In genomic region chr14:100375963-100376735, GRCh38 we compare ENCODE assay signal across 1 cellular context.
TF ChIP-seq lines count a peak whose summit lies in the region.

Gene WDR25 (plus strand): TSS chr14:100376485.

TF ChIP-seq in HepG2, 621 proteins besides CTCF, POLR2A, EP300 and RAD21 (continued from another document and continues in another):
- TF ChIP-seq MAX (IDR thresholded peaks at IDR 0.05) (peak; percentile 83), TFE3 (CRISPR knock-in tag; IDR thresholded peaks at IDR 0.05) (no peak; the same call in 1 of the 2 replicates), MLXIP (CRISPR knock-in tag; IDR thresholded peaks at IDR 0.05; ENCODE audit: borderline replicate concordance) (no peak), TSC22D2 (CRISPR knock-in tag; IDR thresholded peaks at IDR 0.05; ENCODE audit: borderline replicate concordance) (peak; percentile 74; the same call in 1 of the 2 replicates), PCBP2 (optimal IDR thresholded peaks at IDR 0.05; ENCODE audit: low read depth, low read length, poor library complexity, severe bottlenecking) (no peak), POGZ (CRISPR knock-in tag; IDR thresholded peaks at IDR 0.05) (peak; percentile 87), ELF1 (CRISPR knock-in tag; IDR thresholded peaks at IDR 0.05) (peak; percentile 88), ETV5 (CRISPR knock-in tag; IDR thresholded peaks at IDR 0.05; ENCODE audit: borderline replicate concordance) (peak; percentile 85), HOXA7 (CRISPR knock-in tag; IDR thresholded peaks at IDR 0.05) (no peak), ZNF747 (CRISPR knock-in tag; IDR thresholded peaks at IDR 0.05; ENCODE audit: borderline replicate concordance) (no peak), ZNF512 (CRISPR knock-in tag; IDR thresholded peaks at IDR 0.05) (0 out of 2 replicates have a peak, but pooled peaks have one; percentile 17), ZNF343 (CRISPR knock-in tag; IDR thresholded peaks at IDR 0.05) (no peak), HDAC1 (CRISPR knock-in tag; IDR thresholded peaks at IDR 0.05) (peak; percentile 100), ZNF552 (CRISPR knock-in tag; IDR thresholded peaks at IDR 0.05; ENCODE audit: borderline replicate concordance) (no peak; the same call in 1 of the 2 replicates), HIC2 (CRISPR knock-in tag; IDR thresholded peaks at IDR 0.05; ENCODE audit: low read depth) (peak; percentile 58; the same call in 1 of the 2 replicates), TP53 (CRISPR knock-in tag; conservative IDR thresholded peaks at IDR 0.05) (0 out of 2 replicates have a peak, but pooled peaks have one; percentile 34), ARID2 (CRISPR knock-in tag; IDR thresholded peaks at IDR 0.05; ENCODE audit: borderline replicate concordance) (no peak), RFX3 (CRISPR knock-in tag; IDR thresholded peaks at IDR 0.05) (peak; percentile 84), NFIC (IDR thresholded peaks at IDR 0.05; ENCODE audit: low read length) (no peak), ZNF33B (CRISPR knock-in tag; IDR thresholded peaks at IDR 0.05) (no peak), MATR3 (CRISPR knock-in tag; IDR thresholded peaks at IDR 0.05) (no peak), ETS1 (CRISPR knock-in tag; IDR thresholded peaks at IDR 0.05) (no peak), ZNF777 (CRISPR knock-in tag; IDR thresholded peaks at IDR 0.05) (peak; percentile 55), RFXAP (CRISPR knock-in tag; IDR thresholded peaks at IDR 0.05; ENCODE audit: borderline replicate concordance) (peak; percentile 98), BCL6 (CRISPR knock-in tag; IDR thresholded peaks at IDR 0.05) (peak; percentile 49; the same call in 1 of the 2 replicates), ZNF740 (CRISPR knock-in tag; IDR thresholded peaks at IDR 0.05) (no peak), STAG1 (CRISPR knock-in tag; IDR thresholded peaks at IDR 0.05) (0 out of 2 replicates have a peak, but pooled peaks have one; percentile 8), ZNF674 (CRISPR knock-in tag; IDR thresholded peaks at IDR 0.05; ENCODE audit: low read depth) (no peak), ZNF780A (CRISPR knock-in tag; IDR thresholded peaks at IDR 0.05) (no peak), ZFAT (CRISPR knock-in tag; conservative IDR thresholded peaks at IDR 0.05) (no peak), MED1 (CRISPR knock-in tag; IDR thresholded peaks at IDR 0.05) (peak; percentile 66), ZNF382 (CRISPR knock-in tag; IDR thresholded peaks at IDR 0.05; ENCODE audit: borderline replicate concordance) (no peak), MTERF4 (CRISPR knock-in tag; IDR thresholded peaks at IDR 0.05) (no peak), HOXA5 (CRISPR knock-in tag; IDR thresholded peaks at IDR 0.05) (no peak), GLI4 (CRISPR knock-in tag; IDR thresholded peaks at IDR 0.05; ENCODE audit: borderline replicate concordance) (no peak), POLR2G (IDR thresholded peaks at IDR 0.05; ENCODE audit: low read depth, low read length) (peak; percentile 90), DPF2 (CRISPR knock-in tag; IDR thresholded peaks at IDR 0.05; ENCODE audit: borderline replicate concordance, low read depth) (no peak), SIN3A (IDR thresholded peaks at IDR 0.05; ENCODE audit: borderline replicate concordance, low read depth, low read length) (peak; percentile 93; the same call in 1 of the 2 replicates), CENPX (CRISPR knock-in tag; IDR thresholded peaks at IDR 0.05) (no peak), HNF1B (CRISPR knock-in tag; IDR thresholded peaks at IDR 0.05) (peak; percentile 80; the same call in 1 of the 2 replicates), NR2F1 (CRISPR knock-in tag; IDR thresholded peaks at IDR 0.05) (no peak), RAD51 (IDR thresholded peaks at IDR 0.05; ENCODE audit: borderline replicate concordance) (no peak), ZBTB34 (CRISPR knock-in tag; IDR thresholded peaks at IDR 0.05) (no peak), ZFP90 (CRISPR knock-in tag; IDR thresholded peaks at IDR 0.05; ENCODE audit: borderline replicate concordance) (peak; percentile 70; the same call in 1 of the 2 replicates), RXRB (CRISPR knock-in tag; IDR thresholded peaks at IDR 0.05; ENCODE audit: borderline replicate concordance) (peak; percentile 19; the same call in 1 of the 2 replicates), ZNF83 (CRISPR knock-in tag; IDR thresholded peaks at IDR 0.05; ENCODE audit: borderline replicate concordance) (no peak), THAP7 (CRISPR knock-in tag; IDR thresholded peaks at IDR 0.05) (peak; percentile 31; the same call in 1 of the 2 replicates)
- TF ChIP-seq, protein P1, sequence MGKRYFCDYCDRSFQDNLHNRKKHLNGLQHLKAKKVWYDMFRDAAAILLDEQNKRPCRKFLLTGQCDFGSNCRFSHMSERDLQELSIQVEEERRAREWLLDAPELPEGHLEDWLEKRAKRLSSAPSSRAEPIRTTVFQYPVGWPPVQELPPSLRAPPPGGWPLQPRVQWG (CRISPR knock-in tag; IDR thresholded peaks at IDR 0.05; ENCODE audit: borderline replicate concordance, low read depth), result no peak
- TF ChIP-seq, protein P2, sequence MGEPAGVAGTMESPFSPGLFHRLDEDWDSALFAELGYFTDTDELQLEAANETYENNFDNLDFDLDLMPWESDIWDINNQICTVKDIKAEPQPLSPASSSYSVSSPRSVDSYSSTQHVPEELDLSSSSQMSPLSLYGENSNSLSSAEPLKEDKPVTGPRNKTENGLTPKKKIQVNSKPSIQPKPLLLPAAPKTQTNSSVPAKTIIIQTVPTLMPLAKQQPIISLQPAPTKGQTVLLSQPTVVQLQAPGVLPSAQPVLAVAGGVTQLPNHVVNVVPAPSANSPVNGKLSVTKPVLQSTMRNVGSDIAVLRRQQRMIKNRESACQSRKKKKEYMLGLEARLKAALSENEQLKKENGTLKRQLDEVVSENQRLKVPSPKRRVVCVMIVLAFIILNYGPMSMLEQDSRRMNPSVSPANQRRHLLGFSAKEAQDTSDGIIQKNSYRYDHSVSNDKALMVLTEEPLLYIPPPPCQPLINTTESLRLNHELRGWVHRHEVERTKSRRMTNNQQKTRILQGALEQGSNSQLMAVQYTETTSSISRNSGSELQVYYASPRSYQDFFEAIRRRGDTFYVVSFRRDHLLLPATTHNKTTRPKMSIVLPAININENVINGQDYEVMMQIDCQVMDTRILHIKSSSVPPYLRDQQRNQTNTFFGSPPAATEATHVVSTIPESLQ (CRISPR knock-in tag; conservative IDR thresholded peaks at IDR 0.05), result no peak
